In genomic region chr16:88303405-88303804, GRCh38 we compare ENCODE assay signal across 16 cellular contexts.
A peak's percentile ranks its signal among the peaks of the same experiment; 100 is the strongest.
DNase-seq lines count a peak whose midpoint lies in the region; ATAC-seq, FAIRE-seq and TF ChIP-seq lines count a peak whose summit lies in the region.
"Had no signal": no experiment of that assay in that cellular context is flagged by ENCODE, and none has a peak within 500 bp of the region (broad histone marks: within the 10 kb centered on the region; RNA-seq: fewer than 3 reads in every experiment).

No MANE protein-coding gene starts in this region.

- H3K4me3 Mint-ChIP-seq in Caco-2 (ENCODE audit: unreplicated experiment): no peak overlapping the region
- H3K4me3 Mint-ChIP-seq: CD8-positive, alpha-beta memory T cell; GM23338 had no signal

- ATAC-seq in RWPE2 (ENCODE audit: low read depth): no peak
- ATAC-seq: GM23338 had no signal

- peak overlapping the region; percentile 83 for H3K27ac Mint-ChIP-seq in Caco-2 (ENCODE audit: unreplicated experiment)
- H3K27ac Mint-ChIP-seq: GM23338 had no signal

- peaks cover 19% of the 10 kb centered on the region for H3K4me1 Mint-ChIP-seq in Caco-2 (ENCODE audit: low read depth, unreplicated experiment)
- H3K4me1 Mint-ChIP-seq: CD8-positive, alpha-beta memory T cell; GM23338 had no signal

- no peak for FAIRE-seq in kidney (lab: Jason Lieb, UNC)

- H3K4me1 ChIP-seq in Caco-2 (peaks cover 21% of the 10 kb centered on the region), RWPE2 (ENCODE audit: insufficient read depth, poor library complexity, severe bottlenecking) (peaks cover 33% of the 10 kb centered on the region), kidney (ENCODE audit: control insufficient read depth in 1 of 2, insufficient read depth in 1 of 2, low read depth in 1 of 2, low read length in 2 of 2) (peaks cover 0 to 6% of the 10 kb centered on the region in 2 donors), skeletal muscle satellite cell (ENCODE audit: control insufficient read depth, insufficient read depth, low read length) (peaks cover 90% of the 10 kb centered on the region)

- no peak for DNase-seq in Caco-2
- DNase-seq in RWPE2 (ENCODE audit: low spot score): no peak
- peak; percentile 33 for DNase-seq in kidney
- DNase-seq in UCSD-AML1 (lab: John Stamatoyannopoulos, UW; ENCODE audit: unreplicated experiment): no peak
- no peak for DNase-seq in NCI-H82 (lab: John Stamatoyannopoulos, UW)
- DNase-seq in COLO829 (ENCODE audit: low spot score): no peak
- DNase-seq in SW480 (ENCODE audit: low spot score): no peak
- DNase-seq: CD8-positive, alpha-beta memory T cell; DMS 273 treated with DMSO at 0.1 percent for 48 hours; KG1; NCI-H1092; NCI-H2227 treated with DMSO at 0.1 percent for 48 hours; NCI-H526 had no signal

- H3K4me3 ChIP-seq in Caco-2 (ENCODE audit: low read depth, low read length) (no peak overlapping the region), RWPE2 (ENCODE audit: severe bottlenecking) (no peak overlapping the region), kidney (ENCODE audit: low read length in 2 of 2) (no peak overlapping the region), skeletal muscle satellite cell (ENCODE audit: low read length) (peak overlapping the region; percentile 46)
- H3K4me3 ChIP-seq: GM23338, PC-9 had no signal

- no peaks in the 10 kb centered on the region for H3K27me3 ChIP-seq in Caco-2 (replicated peaks; ENCODE audit: control insufficient read depth, insufficient read depth, low read length)
- no peaks in the 10 kb centered on the region for H3K27me3 ChIP-seq in RWPE2 (ENCODE audit: insufficient read depth, poor library complexity, severe bottlenecking)
- no peaks in the 10 kb centered on the region for H3K27me3 ChIP-seq in skeletal muscle satellite cell (ENCODE audit: control insufficient read depth, insufficient read depth, low read length)

- intact Hi-C loops in Caco-2 (cut with micrococcal nuclease; ENCODE audit: unreplicated experiment) (no loop called here), kidney (cut with DNase I) (no loop called here)

- H3K9me3 ChIP-seq in Caco-2: no peaks in the 10 kb centered on the region
- no peaks in the 10 kb centered on the region for H3K9me3 ChIP-seq in RWPE2 (ENCODE audit: severe bottlenecking)
- peaks cover 0 to 9% of the 10 kb centered on the region in 2 donors for H3K9me3 ChIP-seq in kidney (ENCODE audit: control insufficient read depth in 1 of 2, low read length in 2 of 2)
- no peaks in the 10 kb centered on the region for H3K9me3 ChIP-seq in skeletal muscle satellite cell (replicated peaks; ENCODE audit: low read length)

- H3K27ac ChIP-seq in RWPE2 (ENCODE audit: poor library complexity, severe bottlenecking): peak overlapping the region; percentile 81
- no peak overlapping the region for H3K27ac ChIP-seq in kidney (ENCODE audit: low read depth in 2 of 2, low read length in 2 of 2)
- H3K27ac ChIP-seq: PC-9 had no signal

- no TSS peak for BruUV-seq in Caco-2 (replicated peaks; lab: Mats Ljungman, UMichigan)

- TF ChIP-seq CTCF in Caco-2 (IDR thresholded peaks at IDR 0.05; ENCODE audit: insufficient read depth in 1 of 2, low read depth in 1 of 2, low read length in 1 of 2, severe bottlenecking in 1 of 2, unreplicated experiment in 1 of 2): no peak
- no peak for TF ChIP-seq CTCF in RWPE2 (IDR thresholded peaks at IDR 0.05; ENCODE audit: poor library complexity, severe bottlenecking)
- no peak for TF ChIP-seq CTCF in kidney (IDR thresholded peaks at IDR 0.05; ENCODE audit: borderline replicate concordance, extremely low read depth, insufficient read depth)

- CTCF ChIA-PET in Caco-2 (lab: Charles Lee): no interaction called here

- no peak overlapping the region for H3K9ac ChIP-seq in kidney (ENCODE audit: low read length in 2 of 2)
- peak overlapping the region; percentile 87 for H3K9ac ChIP-seq in skeletal muscle satellite cell (ENCODE audit: low read depth, low read length)

- peaks cover 11% of the 10 kb centered on the region for H3K9me3 Mint-ChIP-seq in Caco-2 (ENCODE audit: unreplicated experiment)
- H3K9me3 Mint-ChIP-seq: CD8-positive, alpha-beta memory T cell had no signal

- no peaks in the 10 kb centered on the region for H3K27me3 Mint-ChIP-seq in Caco-2 (ENCODE audit: insufficient read depth, unreplicated experiment)

- no peaks in the 10 kb centered on the region for H3K36me3 ChIP-seq in Caco-2 (ENCODE audit: control insufficient read depth, insufficient read depth, low read length)
- H3K36me3 ChIP-seq in RWPE2 (ENCODE audit: low read depth): no peaks in the 10 kb centered on the region
- no peaks in the 10 kb centered on the region for H3K36me3 ChIP-seq in kidney (ENCODE audit: control insufficient read depth in 1 of 2, insufficient read depth in 2 of 2, low read length in 2 of 2)
- H3K36me3 ChIP-seq in skeletal muscle satellite cell (ENCODE audit: insufficient read depth, low read length): no peaks in the 10 kb centered on the region

- POLR2A ChIA-PET in Caco-2 (lab: Charles Lee): no interaction called here

- H3K4me2 ChIP-seq in skeletal muscle satellite cell (ENCODE audit: low read length): peak overlapping the region; percentile 74
- H3K4me2 ChIP-seq: GM23338 had no signal

- no peaks in the 10 kb centered on the region for H3K36me3 Mint-ChIP-seq in Caco-2 (ENCODE audit: insufficient read depth, unreplicated experiment)
- H3K36me3 Mint-ChIP-seq: CD8-positive, alpha-beta memory T cell had no signal
